1 cellular context compared by ENCODE assay signal in genomic region chr16:27314986-27315332, GRCh38.
TF ChIP-seq lines count a peak whose summit lies in the region.

No MANE protein-coding gene starts in this region.

TF ChIP-seq in GM23338, 12 proteins besides CTCF, POLR2A, EP300 and RAD21 (continued from another document):
- no peak for TF ChIP-seq ZNF462 (CRISPR knock-in tag; IDR thresholded peaks at IDR 0.05)
